ENCODE assay signal across 28 cellular contexts in genomic region chr9:133893191-133893994, GRCh38.
DNase-seq lines count a peak whose midpoint lies in the region; ATAC-seq and TF ChIP-seq lines count a peak whose summit lies in the region.
"Had no signal": no experiment of that assay in that cellular context is flagged by ENCODE, and none has a peak within 500 bp of the region (broad histone marks: within the 10 kb centered on the region; RNA-seq: fewer than 3 reads in every experiment).

No MANE protein-coding gene starts in this region.

- peak overlapping the region; percentile 97 for H2AK5ac ChIP-seq in neuronal stem cell (ENCODE audit: low read depth, low read length)

- H3K9me3 ChIP-seq in neuronal stem cell (replicated peaks in 1 of 2; ENCODE audit: control insufficient read depth in 2 of 2, insufficient read depth in 1 of 2, low read depth in 1 of 2, low read length in 2 of 2) = peaks cover 2 to 5% of the 10 kb centered on the region in 2 donors
- H3K9me3 ChIP-seq: esophagus squamous epithelium, MG63, SK-N-SH, upper lobe of left lung had no signal

- peaks cover 6% of the 10 kb centered on the region; the same call in 1 of the 2 replicates for H3K9me3 Mint-ChIP-seq in WTC11
- H3K9me3 Mint-ChIP-seq: CD4-positive, CD25-positive, alpha-beta regulatory T cell; immature natural killer cell; stimulated activated effector memory CD8-positive, alpha-beta T cell treated with anti-CD3 and anti-CD28 coated beads, Interleukin-12 subunit alpha, Interleukin-12 subunit beta, amount 100 ng/mL, for 72 hours had no signal

- peaks cover 0 to 20% of the 10 kb centered on the region in 2 donors for H3K36me3 ChIP-seq in neuronal stem cell (replicated peaks in 1 of 2; ENCODE audit: control insufficient read depth in 2 of 2, insufficient read depth in 2 of 2, low read length in 2 of 2)
- H3K36me3 ChIP-seq: esophagus squamous epithelium, MG63, upper lobe of left lung had no signal

- peaks cover 17% of the 10 kb centered on the region for H3K79me1 ChIP-seq in neuronal stem cell (ENCODE audit: low read depth, low read length)

- peak overlapping the region; percentile 59 for H2BK12ac ChIP-seq in neuronal stem cell (ENCODE audit: low read length)

- H3K4me3 ChIP-seq in neuronal stem cell (ENCODE audit: low read length in 2 of 2) = no peak overlapping the region
- H3K4me3 ChIP-seq: esophagus squamous epithelium, MG63, upper lobe of left lung had no signal

- POLR2A ChIA-PET in WTC11 (lab: Charles Lee) = no interaction called here

- 0 out of 2 replicates have a peak, but pooled peaks cover 2% of the 10 kb centered on the region for H3K36me3 Mint-ChIP-seq in WTC11
- H3K36me3 Mint-ChIP-seq: CD4-positive, CD25-positive, alpha-beta regulatory T cell; immature natural killer cell; stimulated activated effector memory CD8-positive, alpha-beta T cell treated with anti-CD3 and anti-CD28 coated beads, Interleukin-12 subunit alpha, Interleukin-12 subunit beta, amount 100 ng/mL, for 72 hours had no signal

- no peak overlapping the region for H2BK5ac ChIP-seq in neuronal stem cell (ENCODE audit: low read length)

- H3K27me3 ChIP-seq in neuronal stem cell (ENCODE audit: control insufficient read depth in 3 of 3, insufficient read depth in 3 of 3, low read depth in 1 of 3, low read length in 3 of 3) = no peaks in the 10 kb centered on the region
- H3K27me3 ChIP-seq: esophagus squamous epithelium, MG63, upper lobe of left lung had no signal

- TF ChIP-seq CTCF in C4-2B (conservative IDR thresholded peaks at IDR 0.05) (no peak), WTC11 (IDR thresholded peaks at IDR 0.05) (no peak)

- no peak overlapping the region for H4K8ac ChIP-seq in neuronal stem cell (ENCODE audit: low read depth, low read length)

- H2BK120ac ChIP-seq in neuronal stem cell (ENCODE audit: low read depth, low read length) = no peak overlapping the region

- WGBS in neuronal stem cell (ENCODE audit: extremely low coverage in 2 of 2, insufficient read length in 2 of 2, insufficient replicate concordance in 1 of 2), 2 donors = no CpG with 5 or more reads among the region's 40 CpGs

- no peak for DNase-seq in WTC11 (ENCODE audit: low spot score)
- DNase-seq in left colon = no peak
- no peak for DNase-seq in neuronal stem cell (ENCODE audit: low spot score)
- no peak for DNase-seq in stimulated activated CD4-positive, alpha-beta T cell treated with anti-CD3 and anti-CD28 coated beads, Interleukin-4, amount 100 ng/mL, for 1 hour
- DNase-seq in iPS-NIHi7 (ENCODE audit: extremely low spot score) = no peak
- DNase-seq: activated CD4-positive, alpha-beta T cell treated with anti-CD3 and anti-CD28 coated beads, Interleukin-2, amount 50 U/mL, for 48 hours; activated CD4-positive, CD25-positive, alpha-beta regulatory T cell treated with anti-CD3 and anti-CD28 coated beads, Interleukin-2, amount 50 U/mL, for 72 hours; activated naive CD4-positive, alpha-beta T cell treated with Interleukin-2 at 50 U/mL for 16 hours; CD4-positive, CD25-positive, alpha-beta regulatory T cell; dermis blood vessel endothelial cell; esophagus squamous epithelium; hypothalamus; immature natural killer cell; left cardiac atrium; MG63; NCI-H1105; NCI-H2029; NCI-H524 treated with DMSO at 0.1 percent for 48 hours; NK-92 treated with Interleukin-12 subunit alpha and Interleukin-12 subunit beta, amount 100 ng/mL, for 24 hours; SK-N-SH; stimulated activated CD4-positive, alpha-beta T cell treated with anti-CD3 and anti-CD28 coated beads, Interleukin-15, amount 100 ng/mL, for 24 hours; substantia nigra had no signal

- H3K4me1 ChIP-seq in neuronal stem cell (ENCODE audit: control insufficient read depth in 2 of 2, insufficient read depth in 1 of 2, low read depth in 1 of 2, low read length in 2 of 2) = peaks cover 31 to 45% of the 10 kb centered on the region in 2 donors
- H3K4me1 ChIP-seq: upper lobe of left lung had no signal

- peaks cover 40% of the 10 kb centered on the region for H3K4me1 Mint-ChIP-seq in WTC11
- H3K4me1 Mint-ChIP-seq: CD4-positive, CD25-positive, alpha-beta regulatory T cell; immature natural killer cell; stimulated activated effector memory CD8-positive, alpha-beta T cell treated with anti-CD3 and anti-CD28 coated beads, Interleukin-12 subunit alpha, Interleukin-12 subunit beta, amount 100 ng/mL, for 72 hours had no signal

- H3K27ac Mint-ChIP-seq in WTC11 = peak overlapping the region; percentile 94; the same call in 1 of the 2 replicates
- H3K27ac Mint-ChIP-seq: CD4-positive, CD25-positive, alpha-beta regulatory T cell; immature natural killer cell; stimulated activated effector memory CD8-positive, alpha-beta T cell treated with anti-CD3 and anti-CD28 coated beads, Interleukin-12 subunit alpha, Interleukin-12 subunit beta, amount 100 ng/mL, for 72 hours had no signal

- no peak overlapping the region for H3K14ac ChIP-seq in neuronal stem cell (ENCODE audit: low read length)

- no peak overlapping the region for H3K4me3 Mint-ChIP-seq in WTC11
- H3K4me3 Mint-ChIP-seq: CD4-positive, CD25-positive, alpha-beta regulatory T cell; immature natural killer cell; stimulated activated effector memory CD8-positive, alpha-beta T cell treated with anti-CD3 and anti-CD28 coated beads, Interleukin-12 subunit alpha, Interleukin-12 subunit beta, amount 100 ng/mL, for 72 hours had no signal

- intact Hi-C loops in left colon (cut with DNase I, micrococcal nuclease) = no loop called here

- no peak overlapping the region for H3K9ac ChIP-seq in neuronal stem cell (ENCODE audit: low read depth, low read length, poor library complexity)
- H3K9ac ChIP-seq: KMS-11, SK-N-SH had no signal

- H3K23ac ChIP-seq in neuronal stem cell (ENCODE audit: low read depth, low read length, poor library complexity) = peak overlapping the region; percentile 23

- no peak overlapping the region for H3K4me2 ChIP-seq in neuronal stem cell (ENCODE audit: insufficient read depth, low read length, poor library complexity, severe bottlenecking)
- H3K4me2 ChIP-seq: KMS-11, SK-N-SH had no signal

- H3K4ac ChIP-seq in neuronal stem cell (ENCODE audit: low read length) = no peak overlapping the region

- H3K27ac ChIP-seq in C4-2B (peak overlapping the region; percentile 44), neuronal stem cell (replicated peaks; ENCODE audit: low read length) (no peak overlapping the region)
- H3K27ac ChIP-seq: esophagus squamous epithelium, KMS-11, upper lobe of left lung had no signal

- no peak overlapping the region for H2AFZ ChIP-seq in neuronal stem cell (ENCODE audit: low read length)

- CTCF ChIA-PET in WTC11 (lab: Charles Lee) = interaction anchor here (1.0 to 1.1 kb wide), 2 partner anchors 17 to 124 kb away, joined by 3 read pairs; no protein-coding TSS in a partner anchor

- no peak overlapping the region for H4K91ac ChIP-seq in neuronal stem cell (ENCODE audit: low read depth, low read length, poor library complexity)

- H2BK15ac ChIP-seq in neuronal stem cell (ENCODE audit: low read length) = no peak overlapping the region

- H3K27me3 Mint-ChIP-seq in WTC11 (ENCODE audit: low read depth) = no peaks in the 10 kb centered on the region
- H3K27me3 Mint-ChIP-seq: CD4-positive, CD25-positive, alpha-beta regulatory T cell had no signal

- H3K18ac ChIP-seq in neuronal stem cell (ENCODE audit: low read length) = peak overlapping the region; percentile 93

- ATAC-seq in WTC11 (no peak), left colon (peak; percentile 31), GM18870 (IDR thresholded peaks at IDR 0.05; ENCODE audit: unreplicated experiment) (no peak), HG03520 (IDR thresholded peaks at IDR 0.05; ENCODE audit: unreplicated experiment) (no peak)
- ATAC-seq: left cardiac atrium had no signal

TF ChIP-seq in WTC11, 78 proteins besides CTCF, POLR2A, EP300 and RAD21 (continues in another document):
- TF ChIP-seq, protein P1, sequence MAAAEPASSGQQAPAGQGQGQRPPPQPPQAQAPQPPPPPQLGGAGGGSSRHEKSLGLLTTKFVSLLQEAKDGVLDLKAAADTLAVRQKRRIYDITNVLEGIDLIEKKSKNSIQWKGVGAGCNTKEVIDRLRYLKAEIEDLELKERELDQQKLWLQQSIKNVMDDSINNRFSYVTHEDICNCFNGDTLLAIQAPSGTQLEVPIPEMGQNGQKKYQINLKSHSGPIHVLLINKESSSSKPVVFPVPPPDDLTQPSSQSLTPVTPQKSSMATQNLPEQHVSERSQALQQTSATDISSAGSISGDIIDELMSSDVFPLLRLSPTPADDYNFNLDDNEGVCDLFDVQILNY (CRISPR knock-in tag; IDR thresholded peaks at IDR 0.05) = no peak
- TF ChIP-seq ZNF121 (CRISPR knock-in tag; IDR thresholded peaks at IDR 0.05) (no peak), CDX4 (CRISPR knock-in tag; IDR thresholded peaks at IDR 0.05; ENCODE audit: borderline replicate concordance) (no peak), CREM (CRISPR knock-in tag; IDR thresholded peaks at IDR 0.05) (no peak), ATF1 (CRISPR knock-in tag; IDR thresholded peaks at IDR 0.05) (no peak), NR1H2 (CRISPR knock-in tag; IDR thresholded peaks at IDR 0.05) (no peak)
- TF ChIP-seq, protein P2, sequence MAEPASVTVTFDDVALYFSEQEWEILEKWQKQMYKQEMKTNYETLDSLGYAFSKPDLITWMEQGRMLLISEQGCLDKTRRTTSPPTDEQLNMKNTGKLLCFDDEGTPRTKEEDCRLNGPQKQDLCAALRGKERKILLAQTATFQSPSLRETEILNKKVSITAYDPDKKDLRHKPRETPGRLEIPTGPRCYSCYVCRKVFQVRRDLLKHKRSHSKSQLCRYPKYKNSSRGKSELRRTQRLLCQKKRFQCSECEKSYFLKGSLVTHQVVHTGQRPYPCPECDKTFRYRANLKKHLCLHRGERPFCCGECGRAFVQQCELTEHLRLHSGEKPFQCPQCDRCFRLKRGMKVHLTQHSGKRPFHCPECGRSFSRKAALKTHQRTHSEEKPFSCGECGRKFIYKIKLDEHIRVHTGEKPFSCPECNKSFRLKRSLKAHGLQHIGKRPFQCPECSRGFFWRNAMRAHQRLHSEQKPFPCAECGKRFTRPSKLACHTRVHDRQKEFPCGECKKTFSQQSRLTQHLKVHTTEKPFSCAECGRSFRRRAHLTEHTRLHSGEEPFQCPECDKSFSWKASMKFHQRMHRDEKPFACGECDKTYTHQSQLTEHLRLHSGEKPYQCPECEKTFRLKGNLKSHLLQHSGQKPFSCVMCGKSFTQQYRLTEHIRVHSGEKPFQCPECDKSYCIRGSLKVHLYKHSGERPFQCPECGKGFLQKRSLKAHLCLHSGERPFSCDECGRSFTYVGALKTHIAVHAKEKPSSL (CRISPR knock-in tag; conservative IDR thresholded peaks at IDR 0.05) = no peak
